8 cellular contexts compared by ENCODE assay signal in the genomic region with DNA sequence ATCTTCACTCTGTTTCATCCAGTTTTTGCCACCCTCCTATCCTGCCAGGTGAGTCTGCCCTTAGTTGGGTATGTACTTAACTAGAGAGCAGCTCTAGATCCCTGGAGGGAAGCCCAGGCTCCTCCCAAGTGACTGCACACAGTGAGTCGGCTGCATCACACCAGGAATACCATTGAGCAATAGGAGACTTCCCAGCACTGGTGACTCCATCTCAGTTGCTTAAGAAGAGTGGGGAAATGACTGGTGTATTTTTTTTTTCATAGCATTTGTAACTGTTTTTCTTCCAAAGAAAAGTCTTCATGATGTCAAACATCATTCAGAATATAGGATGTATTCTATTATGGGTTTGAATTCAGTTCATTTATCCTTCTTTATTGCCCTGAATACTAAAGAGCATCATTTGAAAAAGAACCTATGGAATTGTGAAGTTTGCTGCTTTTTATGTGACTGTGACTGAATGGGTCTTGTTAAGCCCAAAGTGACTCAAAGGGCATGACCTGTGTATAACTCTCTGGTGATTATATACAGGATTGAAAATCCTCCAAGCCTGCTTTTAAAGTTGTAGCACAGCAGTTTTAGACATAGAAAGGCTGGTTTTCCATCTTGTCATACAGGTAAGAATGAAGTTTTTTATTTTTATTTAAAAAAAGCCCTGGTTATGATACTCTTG.
DNase-seq lines count a peak whose midpoint lies in the region; TF ChIP-seq lines count a peak whose summit lies in the region.

No MANE protein-coding gene starts in this region.

- H3K9me3 ChIP-seq in ascending aorta = no peaks in the 10 kb centered on the region
- peaks cover 0 to 2% (median 0%) of the 10 kb centered on the region in 4 donors for H3K9me3 ChIP-seq in tibial nerve

- H3K27ac ChIP-seq in ascending aorta (peak overlapping the region; percentile 62 to 79), tibial nerve (peak overlapping the region in 2 of 4 donors; percentile 65 to 74)

- peaks cover 4% of the 10 kb centered on the region for H3K9me3 Mint-ChIP-seq in activated naive CD4-positive, alpha-beta T cell treated with anti-CD3 and anti-CD28 coated beads, Interleukin-2, amount 10 ng/mL, durations not matched to agents 7 days and 5 days

- intact Hi-C loops in ascending aorta (cut with DNase I) = loop anchor here (1.0 to 5.0 kb wide), 5 partner anchors 23 to 133 kb away; no protein-coding TSS in a partner anchor

- H3K36me3 ChIP-seq in ascending aorta = no peaks in the 10 kb centered on the region
- no peaks in the 10 kb centered on the region for H3K36me3 ChIP-seq in tibial nerve

- 3 to 4% methylated on average over 1 of the region's 1 CpG for WGBS in tibial nerve, 2 donors

- H3K4me1 ChIP-seq in ascending aorta = peaks cover 6 to 14% of the 10 kb centered on the region in 2 donors
- peaks cover 0 to 15% (median 7%) of the 10 kb centered on the region in 4 donors for H3K4me1 ChIP-seq in tibial nerve

- H3K27ac Mint-ChIP-seq in activated naive CD4-positive, alpha-beta T cell treated with anti-CD3 and anti-CD28 coated beads, Interleukin-2, amount 10 ng/mL, durations not matched to agents 7 days and 5 days = no peak overlapping the region

- H3K4me1 Mint-ChIP-seq in activated naive CD4-positive, alpha-beta T cell treated with anti-CD3 and anti-CD28 coated beads, Interleukin-2, amount 10 ng/mL, durations not matched to agents 7 days and 5 days = no peaks in the 10 kb centered on the region

- CTCF ChIA-PET in activated naive CD4-positive, alpha-beta T cell treated with anti-CD3 and anti-CD28 coated beads, Interleukin-2, amount 10 ng/mL, durations not matched to agents 7 days and 5 days (lab: Charles Lee) = no interaction called here

- H3K4me3 ChIP-seq in ascending aorta (no peak overlapping the region), tibial nerve (no peak overlapping the region)

- DNase-seq in DMS53 (lab: John Stamatoyannopoulos, UW) = peak; percentile 13
- no peak for DNase-seq in DMS53 treated with DMSO at 0.1 percent for 48 hours (lab: John Stamatoyannopoulos, UW; ENCODE audit: unreplicated experiment)
- peak; percentile 90 to 98 for DNase-seq in ascending aorta (ENCODE audit: low spot score in 2 of 2)
- peak; percentile 80 for DNase-seq in islet precursor cell
- peak; percentile 65 to 90 for DNase-seq in tibial nerve (ENCODE audit: low spot score in 2 of 2)
- no peak for DNase-seq in activated CD4-positive, alpha-beta T cell treated with anti-CD3 and anti-CD28 coated beads for 1 hour
- no peak for DNase-seq in activated CD4-positive, CD25-positive, alpha-beta regulatory T cell (lab: John Stamatoyannopoulos, UW)
- no peak for DNase-seq in activated naive CD4-positive, alpha-beta T cell treated with anti-CD3 and anti-CD28 coated beads, Interleukin-2, amount 10 ng/mL, durations not matched to agents 7 days and 5 days

- TF ChIP-seq CTCF in ascending aorta (IDR thresholded peaks at IDR 0.05) (no peak), tibial nerve (IDR thresholded peaks at IDR 0.05) (no peak)

- peak; percentile 78 to 97 for TF ChIP-seq EP300 in tibial nerve (IDR thresholded peaks at IDR 0.05)

- H3K27me3 Mint-ChIP-seq in activated naive CD4-positive, alpha-beta T cell treated with anti-CD3 and anti-CD28 coated beads, Interleukin-2, amount 10 ng/mL, durations not matched to agents 7 days and 5 days = peaks cover 12% of the 10 kb centered on the region

- H3K36me3 Mint-ChIP-seq in activated naive CD4-positive, alpha-beta T cell treated with anti-CD3 and anti-CD28 coated beads, Interleukin-2, amount 10 ng/mL, durations not matched to agents 7 days and 5 days = no peaks in the 10 kb centered on the region

- no peak for TF ChIP-seq POLR2A in tibial nerve (IDR thresholded peaks at IDR 0.05)

- H3K4me3 Mint-ChIP-seq in activated naive CD4-positive, alpha-beta T cell treated with anti-CD3 and anti-CD28 coated beads, Interleukin-2, amount 10 ng/mL, durations not matched to agents 7 days and 5 days = no peak overlapping the region

- H3K27me3 ChIP-seq in ascending aorta = no peaks in the 10 kb centered on the region
- no peaks in the 10 kb centered on the region for H3K27me3 ChIP-seq in tibial nerve

Comparison
In these comparisons a context has a peak if more than half of its experiments do, and no peak if none do; other contexts are left out.
1. DNase-seq: peak in DMS53 (single experiment), ascending aorta (2 of 2), islet precursor cell (single experiment) and tibial nerve (2 of 2); none in DMS53 treated with DMSO at 0.1 percent for 48 hours (single experiment), activated CD4-positive, alpha-beta T cell treated with anti-CD3 and anti-CD28 coated beads for 1 hour (single experiment), activated CD4-positive, CD25-positive, alpha-beta regulatory T cell (0 of 4) and activated naive CD4-positive, alpha-beta T cell treated with anti-CD3 and anti-CD28 coated beads, Interleukin-2, amount 10 ng/mL, durations not matched to agents 7 days and 5 days (single experiment).